Comparison of ENCODE assay signal across 15 cellular contexts in the genomic region with DNA sequence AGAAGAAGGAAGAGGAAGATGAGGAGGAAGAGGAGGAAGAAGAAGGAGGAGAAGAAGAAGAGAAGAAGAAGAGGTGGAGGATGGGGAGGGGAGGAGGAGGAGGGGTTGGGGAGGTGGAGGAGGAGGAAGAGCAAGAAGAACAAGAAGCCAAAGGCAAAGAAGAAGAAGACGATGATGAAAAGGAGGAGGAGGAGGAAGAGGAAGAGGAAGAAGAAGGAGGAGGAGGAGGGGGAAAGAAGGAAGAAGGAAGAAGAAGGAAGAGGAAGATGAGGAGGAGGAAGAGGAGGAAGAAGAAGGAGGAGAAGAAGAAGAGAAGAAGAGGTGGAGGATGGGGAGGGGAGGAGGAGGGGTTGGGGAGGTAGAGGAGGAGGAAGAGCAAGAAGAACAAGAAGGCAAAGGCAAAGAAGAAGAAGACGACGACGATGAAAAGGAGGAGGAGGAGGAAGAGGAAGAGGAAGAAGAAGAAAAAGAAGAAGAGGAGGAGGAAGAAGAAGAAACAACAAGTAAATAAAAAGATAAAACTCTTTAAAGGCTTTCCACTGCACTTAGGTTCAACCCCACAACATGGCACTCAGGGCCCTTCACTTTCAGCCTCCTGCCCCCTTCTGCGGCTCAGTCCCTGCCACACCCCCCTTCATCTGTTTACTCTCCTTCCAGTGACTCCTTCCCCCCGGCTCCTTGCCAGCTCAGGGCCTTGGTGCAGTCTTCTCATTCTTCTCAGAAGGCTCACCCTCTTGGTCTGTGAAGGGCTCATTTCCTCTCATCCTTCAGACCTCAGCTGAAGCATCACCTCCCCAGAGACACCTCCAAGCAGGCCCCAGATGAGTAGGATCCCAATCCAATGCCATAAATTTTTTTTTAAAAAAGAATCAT.
DNase-seq lines count a peak whose midpoint lies in the region; ATAC-seq, FAIRE-seq and TF ChIP-seq lines count a peak whose summit lies in the region.
"Had no signal": no experiment of that assay in that cellular context is flagged by ENCODE, and none has a peak within 500 bp of the region (broad histone marks: within the 10 kb centered on the region; RNA-seq: fewer than 3 reads in every experiment).

No MANE protein-coding gene starts in this region.

- no peak overlapping the region for H3K9ac ChIP-seq in astrocyte (ENCODE audit: low read length)

- no peaks in the 10 kb centered on the region for H3K36me3 ChIP-seq in astrocyte (ENCODE audit: insufficient read depth, low read length)
- H3K36me3 ChIP-seq: ovary had no signal

- H3K4me3 ChIP-seq in astrocyte (ENCODE audit: insufficient read depth, low read depth, low read length) = no peak overlapping the region
- H3K4me3 ChIP-seq: ovary had no signal

- TF ChIP-seq CTCF in astrocyte (IDR thresholded peaks at IDR 0.05; ENCODE audit: insufficient read depth, low read depth, low read length) = no peak

- H3K4me2 ChIP-seq in astrocyte (ENCODE audit: low read length) = no peak overlapping the region

- H3K4me3 Mint-ChIP-seq in astrocyte (ENCODE audit: unreplicated experiment) = no peak overlapping the region

- H3K27me3 Mint-ChIP-seq in astrocyte (ENCODE audit: low read depth, unreplicated experiment) = peaks cover 67% of the 10 kb centered on the region

- DNase-seq in activated CD4-positive, alpha-beta T cell treated with anti-CD3 and anti-CD28 coated beads for 4 hours = peak; percentile 26 to 29
- no peak for DNase-seq in activated CD4-positive, alpha-beta T cell treated with anti-CD3 and anti-CD28 coated beads, Interleukin-2, amount 50 U/mL, for 1 hour
- DNase-seq in HT1080 (ENCODE audit: low read depth) (peak; percentile 66), astrocyte (ENCODE audit: low read depth) (peak; percentile 44), HuH-7 (ENCODE audit: low spot score) (no peak), COLO829 (ENCODE audit: low spot score) (no peak)
- DNase-seq in stimulated activated CD8-positive, alpha-beta memory T cell treated with anti-CD3 and anti-CD28 coated beads, Interleukin-7, amount 100 ng/mL, for 4 hours (ENCODE audit: low read depth in 2 of 2) = peak; percentile 35
- DNase-seq: amygdala; effector memory CD8-positive, alpha-beta T cell; glutamatergic neuron; NCI-H2029; substantia nigra had no signal

- H3K79me2 ChIP-seq in astrocyte (ENCODE audit: insufficient read depth, low read length) = no peaks in the 10 kb centered on the region

- peaks cover 6% of the 10 kb centered on the region for H3K4me1 Mint-ChIP-seq in astrocyte (ENCODE audit: low read depth, unreplicated experiment)

- H2AFZ ChIP-seq in astrocyte (ENCODE audit: low read depth, low read length) = no peak overlapping the region

- no peaks in the 10 kb centered on the region for H3K9me3 Mint-ChIP-seq in astrocyte (ENCODE audit: unreplicated experiment)
- H3K9me3 Mint-ChIP-seq: effector memory CD8-positive, alpha-beta T cell had no signal

- H3K27ac Mint-ChIP-seq in astrocyte (ENCODE audit: unreplicated experiment) = no peak overlapping the region

- peaks cover 14% of the 10 kb centered on the region for H3K27me3 ChIP-seq in astrocyte (ENCODE audit: insufficient read depth, low read length)
- H3K27me3 ChIP-seq: ovary had no signal

- no peak for FAIRE-seq in astrocyte (lab: Jason Lieb, UNC)

- H4K20me1 ChIP-seq in astrocyte (ENCODE audit: insufficient read depth, low read length) = no peaks in the 10 kb centered on the region

- ATAC-seq in HG03039 (IDR thresholded peaks at IDR 0.05; ENCODE audit: unreplicated experiment) = no peak
- ATAC-seq: effector memory CD8-positive, alpha-beta T cell had no signal

- peaks cover 4% of the 10 kb centered on the region for H3K36me3 Mint-ChIP-seq in astrocyte (ENCODE audit: low read depth, unreplicated experiment)

- H3K9me3 ChIP-seq in astrocyte (ENCODE audit: insufficient read depth, low read depth, low read length) = no peaks in the 10 kb centered on the region
- H3K9me3 ChIP-seq: ovary had no signal

- H3K4me1 ChIP-seq in astrocyte (ENCODE audit: insufficient read depth, low read length) = no peaks in the 10 kb centered on the region

- no peak overlapping the region for H3K27ac ChIP-seq in astrocyte (ENCODE audit: low read depth, low read length)
- H3K27ac ChIP-seq: ovary, VCaP had no signal

Comparison
In these comparisons a context has a peak if more than half of its experiments do, and no peak if none do; other contexts are left out.
1. DNase-seq: peak in activated CD4-positive, alpha-beta T cell treated with anti-CD3 and anti-CD28 coated beads for 4 hours (2 of 2), HT1080 (single experiment), astrocyte (single experiment) and stimulated activated CD8-positive, alpha-beta memory T cell treated with anti-CD3 and anti-CD28 coated beads, Interleukin-7, amount 100 ng/mL, for 4 hours (2 of 2); none in activated CD4-positive, alpha-beta T cell treated with anti-CD3 and anti-CD28 coated beads, Interleukin-2, amount 50 U/mL, for 1 hour (single experiment), HuH-7 (single experiment) and COLO829 (single experiment).